In genomic region chr18:37481491-37481890, GRCh38 we compare ENCODE assay signal across 28 cellular contexts.
A peak's percentile ranks its signal among the peaks of the same experiment; 100 is the strongest.
DNase-seq lines count a peak whose midpoint lies in the region; ATAC-seq and TF ChIP-seq lines count a peak whose summit lies in the region.
"Had no signal": no experiment of that assay in that cellular context is flagged by ENCODE, and none has a peak within 500 bp of the region (broad histone marks: within the 10 kb centered on the region; RNA-seq: fewer than 3 reads in every experiment).

No MANE protein-coding gene starts in this region.

- no peaks in the 10 kb centered on the region for H3K36me3 ChIP-seq in RWPE2 (ENCODE audit: low read depth)
- H3K36me3 ChIP-seq: ascending aorta, heart left ventricle, pancreas, spleen, upper lobe of right lung, WERI-Rb-1 had no signal

- no peak overlapping the region for H3K4me3 ChIP-seq in RWPE2 (ENCODE audit: severe bottlenecking)
- H3K4me3 ChIP-seq: ascending aorta, GM23248, heart left ventricle, pancreas, spleen, upper lobe of right lung had no signal

- no peaks in the 10 kb centered on the region for H3K9me3 ChIP-seq in RWPE2 (ENCODE audit: severe bottlenecking)
- H3K9me3 ChIP-seq: ascending aorta, heart left ventricle, pancreas, spleen, upper lobe of right lung had no signal

- ATAC-seq in RWPE2 (ENCODE audit: low read depth) = peak; percentile 76
- ATAC-seq in HG03460 (IDR thresholded peaks at IDR 0.05; ENCODE audit: unreplicated experiment) = no peak
- no peak for ATAC-seq in HG03432 (IDR thresholded peaks at IDR 0.05; ENCODE audit: unreplicated experiment)
- no peak for ATAC-seq in left ventricle myocardium superior
- ATAC-seq: heart left ventricle, pancreas, right cardiac atrium, upper lobe of right lung had no signal

- intact Hi-C loops in left ventricle myocardium superior (cut with micrococcal nuclease) = no loop called here

- DNase-seq in ACHN (peak; percentile 84), HK-2 (ENCODE audit: unreplicated experiment) (peak; percentile 57), RWPE2 (ENCODE audit: low spot score) (no peak), glomerular visceral epithelial cell (ENCODE audit: extremely low spot score) (peak; percentile 85), left ventricle myocardium superior (no peak), GDM1 (lab: John Stamatoyannopoulos, UW) (no peak)
- DNase-seq: activated CD4-positive, alpha-beta T cell treated with anti-CD3 and anti-CD28 coated beads, Interleukin-2, amount 10 ng/mL, durations not matched to agents 24 days and 14 days; activated effector memory CD4-positive, alpha-beta T cell treated with anti-CD3 and anti-CD28 coated beads, Interleukin-2, amount 50 U/mL, for 16 hours; activated naive CD8-positive, alpha-beta T cell treated with anti-CD3 and anti-CD28 coated beads, Interleukin-2, amount 10 ng/mL, durations not matched to agents 7 days and 5 days; activated T-cell treated with anti-CD3 and anti-CD28 coated beads, Interleukin-2, amount 50 U/mL, for 1 hour; central memory CD4-positive, alpha-beta T cell; COR-L47; dermis blood vessel endothelial cell; GM23248; heart left ventricle; MM.1S; NCI-H2029; NCI-H82; pancreas; right cardiac atrium; SHP77; spleen; T-helper 9 cell; upper lobe of right lung; WERI-Rb-1 had no signal

- peaks cover 27% of the 10 kb centered on the region for H3K27me3 ChIP-seq in RWPE2 (ENCODE audit: insufficient read depth, poor library complexity, severe bottlenecking)
- H3K27me3 ChIP-seq: ascending aorta had no signal

- in situ Hi-C loops in ACHN (cut with HindIII; ENCODE audit: low pct_ligation_motif_present, low pct_unique_long_range_greater_than_20kb, low sequenced_read_pairs) = loop anchor here (25.0 kb wide), 1 partner anchor 94 kb away; no protein-coding TSS in a partner anchor

- no peak for TF ChIP-seq CTCF in RWPE2 (IDR thresholded peaks at IDR 0.05; ENCODE audit: poor library complexity, severe bottlenecking)

- no peaks in the 10 kb centered on the region for H3K4me1 ChIP-seq in RWPE2 (ENCODE audit: insufficient read depth, poor library complexity, severe bottlenecking)
- H3K4me1 ChIP-seq: ascending aorta, pancreas had no signal

- H3K27ac ChIP-seq in RWPE2 (ENCODE audit: poor library complexity, severe bottlenecking) = no peak overlapping the region
- H3K27ac ChIP-seq: ascending aorta, GM23248, heart left ventricle, pancreas, spleen, upper lobe of right lung, WERI-Rb-1 had no signal

Comparison
In these comparisons a context has a peak if more than half of its experiments do, and no peak if none do; other contexts are left out.
1. DNase-seq: peak in ACHN (single experiment), HK-2 (single experiment) and glomerular visceral epithelial cell (single experiment); none in RWPE2 (single experiment), left ventricle myocardium superior (single experiment) and GDM1 (single experiment).